ENCODE assay signal across 10 cellular contexts in the genomic region with DNA sequence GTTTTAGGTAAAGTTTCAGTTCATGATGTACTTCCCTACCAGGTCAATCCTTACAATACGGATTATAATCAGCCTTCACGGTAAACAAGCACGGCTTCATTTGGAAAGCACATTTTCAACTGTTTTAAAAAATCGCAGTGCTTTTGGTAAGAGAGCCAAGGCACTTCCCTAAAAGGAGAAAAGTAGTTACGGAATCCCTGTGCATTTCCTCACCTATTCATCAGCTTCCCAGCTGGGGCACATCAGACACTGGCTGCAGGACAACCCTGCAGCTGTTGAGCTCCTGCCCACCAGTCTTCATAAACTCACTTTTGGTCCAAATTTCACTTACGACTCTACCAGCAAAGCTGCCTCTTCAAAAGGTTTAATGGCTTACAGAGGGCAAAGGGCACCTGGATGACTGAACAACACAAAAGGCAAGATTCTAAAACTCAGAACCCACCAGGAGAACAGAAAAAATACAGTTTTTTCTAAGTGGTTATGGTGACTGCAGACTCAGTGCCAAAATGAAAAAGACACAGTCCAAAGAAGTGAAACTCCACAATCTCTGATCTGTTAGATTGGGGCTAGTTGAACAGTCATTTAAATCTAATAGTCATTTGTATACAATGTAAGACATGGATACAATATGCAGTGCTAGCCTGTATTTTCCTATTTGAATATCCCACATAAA. TPM values are rescaled to one million over a fixed set of nuclear protein-coding genes. Genes with fewer than 3 reads are reported as not detected.
DNase-seq lines count a peak whose midpoint lies in the region; ATAC-seq and TF ChIP-seq lines count a peak whose summit lies in the region.
"Had no signal": no experiment of that assay in that cellular context is flagged by ENCODE, and none has a peak within 500 bp of the region (broad histone marks: within the 10 kb centered on the region; RNA-seq: fewer than 3 reads in every experiment).

No MANE protein-coding gene starts in this region.

- no peaks in the 10 kb centered on the region for H3K27me3 Mint-ChIP-seq in stimulated activated naive CD8-positive, alpha-beta T cell treated with anti-CD3 and anti-CD28 coated beads, Interleukin-15, Interleukin-2, amounts not matched to agents 100 ng/mL and 50 ng/mL, for 24 hours

- peaks cover 96% of the 10 kb centered on the region for H3K4me1 ChIP-seq in lower lobe of right lung

- peak overlapping the region; percentile 89 for H3K4me3 Mint-ChIP-seq in stimulated activated naive CD8-positive, alpha-beta T cell treated with anti-CD3 and anti-CD28 coated beads, Interleukin-15, Interleukin-2, amounts not matched to agents 100 ng/mL and 50 ng/mL, for 24 hours

- H3K27ac Mint-ChIP-seq in stimulated activated naive CD8-positive, alpha-beta T cell treated with anti-CD3 and anti-CD28 coated beads, Interleukin-15, Interleukin-2, amounts not matched to agents 100 ng/mL and 50 ng/mL, for 24 hours: peak overlapping the region; percentile 98

- TF ChIP-seq CTCF in lower lobe of right lung (IDR thresholded peaks at IDR 0.05): no peak

- peaks cover 83% of the 10 kb centered on the region for H3K36me3 Mint-ChIP-seq in stimulated activated naive CD8-positive, alpha-beta T cell treated with anti-CD3 and anti-CD28 coated beads, Interleukin-15, Interleukin-2, amounts not matched to agents 100 ng/mL and 50 ng/mL, for 24 hours (ENCODE audit: low read depth)

- intact Hi-C loops in lower lobe of right lung (cut with DNase I): no loop called here

- peak overlapping the region; percentile 42 for H3K27ac ChIP-seq in lower lobe of right lung

- H3K9me3 ChIP-seq in lower lobe of right lung: no peaks in the 10 kb centered on the region

- H3K27me3 ChIP-seq in lower lobe of right lung (ENCODE audit: low read depth): no peaks in the 10 kb centered on the region

- ATAC-seq in stimulated activated naive CD8-positive, alpha-beta T cell treated with anti-CD3 and anti-CD28 coated beads, Interleukin-15, Interleukin-2, amounts not matched to agents 100 U/mL and 50 U/mL, for 24 hours: no peak
- ATAC-seq in lower lobe of right lung: no peak

- H3K36me3 ChIP-seq in lower lobe of right lung: peaks cover 7% of the 10 kb centered on the region

- H3K9me3 Mint-ChIP-seq in stimulated activated naive CD8-positive, alpha-beta T cell treated with anti-CD3 and anti-CD28 coated beads, Interleukin-15, Interleukin-2, amounts not matched to agents 100 ng/mL and 50 ng/mL, for 24 hours: no peaks in the 10 kb centered on the region

- no peak overlapping the region for H3K4me3 ChIP-seq in lower lobe of right lung

- peaks cover 93% of the 10 kb centered on the region for H3K4me1 Mint-ChIP-seq in stimulated activated naive CD8-positive, alpha-beta T cell treated with anti-CD3 and anti-CD28 coated beads, Interleukin-15, Interleukin-2, amounts not matched to agents 100 ng/mL and 50 ng/mL, for 24 hours (ENCODE audit: low read depth)

- DNase-seq in stimulated activated naive CD8-positive, alpha-beta T cell treated with anti-CD3 and anti-CD28 coated beads, Interleukin-15, Interleukin-2, amounts not matched to agents 100 U/mL and 50 U/mL, for 24 hours: no peak
- peak; percentile 64 for DNase-seq in amniotic epithelial cell (ENCODE audit: low read depth)
- no peak for DNase-seq in lower lobe of right lung
- no peak for DNase-seq in stimulated activated CD4-positive, alpha-beta T cell treated with anti-CD3 and anti-CD28 coated beads, Interleukin-4, amount 100 ng/mL, for 1 hour
- no peak for DNase-seq in NCI-H1048 (lab: John Stamatoyannopoulos, UW)
- no peak for DNase-seq in stimulated activated naive CD4-positive, alpha-beta T cell treated with Interleukin-2 at 50 U/mL for 16 hours (lab: John Stamatoyannopoulos, UW)
- DNase-seq in NCI-H2107 treated with DMSO at 0.1 percent for 48 hours (lab: John Stamatoyannopoulos, UW; ENCODE audit: unreplicated experiment): no peak
- DNase-seq: GDM1, NCI-H226 had no signal

RNA-seq across cellular contexts. Expression of a gene that starts 7.5 kb away (rescaled TPM):
- 102 TPM for total RNA-seq in lower lobe of right lung

RNA-seq across cellular contexts. Expression of a gene that starts 7.8 kb away (rescaled TPM):
- 11.3 TPM for total RNA-seq in lower lobe of right lung
